In the genomic region with DNA sequence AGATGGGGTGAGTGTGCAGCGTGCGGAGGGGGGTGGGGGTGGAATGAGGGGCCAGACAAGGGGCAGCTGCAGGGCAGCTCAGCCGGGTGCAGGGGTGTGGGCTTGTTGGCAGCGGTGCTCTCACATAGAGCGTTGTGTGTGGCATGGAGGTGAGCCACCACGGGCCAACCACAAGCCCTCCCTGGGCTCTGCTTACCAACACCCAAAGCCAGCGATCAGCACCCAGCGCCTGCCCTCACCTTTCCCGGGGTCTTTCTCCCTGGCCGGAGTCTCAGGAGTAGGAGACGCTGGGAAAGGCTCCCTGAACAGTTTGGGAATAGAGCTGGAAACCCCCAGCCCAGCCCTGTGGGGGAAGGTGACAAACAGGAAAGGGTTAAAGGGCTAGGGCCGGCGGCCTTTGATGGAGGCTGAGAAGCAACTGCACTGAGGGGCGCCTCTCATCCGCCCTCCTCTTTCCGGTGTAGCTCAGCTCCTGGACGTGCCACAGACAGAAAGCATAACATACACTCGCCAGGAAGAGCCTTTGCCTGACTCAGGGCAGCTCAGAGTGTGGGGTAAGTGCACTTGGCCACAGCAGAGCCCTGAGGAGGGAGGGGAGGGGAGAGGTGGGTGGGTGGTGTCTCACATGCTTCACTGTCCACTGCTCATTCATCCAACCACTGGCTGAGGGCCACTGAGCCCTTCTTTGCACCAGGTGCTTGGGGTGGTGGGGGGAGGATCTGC, we compare ENCODE assay signal across 8 cellular contexts. TPM values are rescaled to one million over a fixed set of nuclear protein-coding genes. Genes with fewer than 3 reads are reported as not detected.
DNase-seq lines count a peak whose midpoint lies in the region; ATAC-seq, FAIRE-seq and TF ChIP-seq lines count a peak whose summit lies in the region.

No MANE protein-coding gene starts in this region.

- intact Hi-C loops in right lobe of liver (cut with DNase I): loop anchor here in 1 of 2 donors (10.0 kb wide), 1 partner anchor 444 kb away; no protein-coding TSS in a partner anchor

- H3K27ac ChIP-seq in A549 (peak overlapping the region; percentile 76 to 93), right lobe of liver (peak overlapping the region in 1 of 3 donors; percentile 34)

- 3% methylated on average over 13 of the region's 18 CpGs for WGBS in A549 (ENCODE audit: missing lambda C conversion rate)
- WGBS in right lobe of liver (ENCODE audit: insufficient coverage, low coverage, low lambda C conversion rate, missing lambda C conversion rate): 0% methylated on average over 5 of the region's 18 CpGs

- no peak for FAIRE-seq in A549 (lab: Jason Lieb, UNC)
- FAIRE-seq in bronchial epithelial cell (lab: Jason Lieb, UNC): no peak

- peaks cover 20% of the 10 kb centered on the region for H3K4me1 ChIP-seq in A549
- peaks cover 0 to 10% (median 0%) of the 10 kb centered on the region in 4 donors for H3K4me1 ChIP-seq in right lobe of liver

- H3K9me3 ChIP-seq in A549 (no peaks in the 10 kb centered on the region), right lobe of liver (no peaks in the 10 kb centered on the region)

- H3K4me3 Mint-ChIP-seq in stimulated activated naive CD8-positive, alpha-beta T cell treated with anti-CD3 and anti-CD28 coated beads, Interleukin-15, amount 100 ng/mL, for 72 hours: peak overlapping the region; percentile 96 to 97

- TF ChIP-seq POLR2A in A549 (IDR thresholded peaks at IDR 0.05; ENCODE audit: low read length) (no peak), GM18505 (IDR thresholded peaks at IDR 0.05; ENCODE audit: borderline replicate concordance, extremely low read depth, insufficient read depth, insufficient read length) (peak; percentile 74), right lobe of liver (IDR thresholded peaks at IDR 0.05) (no peak)

- H3K4me3 ChIP-seq in A549 (peak overlapping the region; percentile 63), bronchial epithelial cell (ENCODE audit: low read depth, low read length) (peak overlapping the region; percentile 62), right lobe of liver (peak overlapping the region; percentile 45 to 55 (median 55))

- H3K27ac Mint-ChIP-seq in stimulated activated naive CD8-positive, alpha-beta T cell treated with anti-CD3 and anti-CD28 coated beads, Interleukin-15, amount 100 ng/mL, for 72 hours: peak overlapping the region; percentile 10 to 94

- TF ChIP-seq CTCF in A549 (IDR thresholded peaks at IDR 0.05) (no peak), bronchial epithelial cell (IDR thresholded peaks at IDR 0.05; ENCODE audit: insufficient read depth, low read length, severe bottlenecking) (no peak), right lobe of liver (IDR thresholded peaks at IDR 0.05) (no peak)

- TF ChIP-seq EP300 in A549 (IDR thresholded peaks at IDR 0.05): no peak

- no peaks in the 10 kb centered on the region for H3K27me3 Mint-ChIP-seq in stimulated activated naive CD8-positive, alpha-beta T cell treated with anti-CD3 and anti-CD28 coated beads, Interleukin-15, amount 100 ng/mL, for 72 hours

- H3K4me1 Mint-ChIP-seq in stimulated activated naive CD8-positive, alpha-beta T cell treated with anti-CD3 and anti-CD28 coated beads, Interleukin-15, amount 100 ng/mL, for 72 hours: peaks cover 92% of the 10 kb centered on the region

- DNase-seq in A549 (ENCODE audit: low read depth in 1 of 2, low spot score in 1 of 2): peak in 1 of 2 experiments; percentile 58
- DNase-seq in SKM-1 treated with dmso at 0.1 percent for 144 hours (lab: John Stamatoyannopoulos, UW; ENCODE audit: unreplicated experiment): peak; percentile 43
- DNase-seq in bronchial epithelial cell (ENCODE audit: low read depth): peak; percentile 60
- no peak for DNase-seq in right lobe of liver
- peak; percentile 70 to 78 for DNase-seq in stimulated activated naive CD8-positive, alpha-beta T cell treated with anti-CD3 and anti-CD28 coated beads, Interleukin-15, amount 100 ng/mL, for 72 hours

- peak; percentile 56 to 70 for ATAC-seq in A549
- ATAC-seq in GM18505 (IDR thresholded peaks at IDR 0.05; ENCODE audit: unreplicated experiment): peak; percentile 38
- ATAC-seq in HG03342 (IDR thresholded peaks at IDR 0.05; ENCODE audit: unreplicated experiment): peak; percentile 5
- peak; percentile 44 to 62 (median 50) for ATAC-seq in right lobe of liver
- ATAC-seq in stimulated activated naive CD8-positive, alpha-beta T cell treated with anti-CD3 and anti-CD28 coated beads, Interleukin-15, amount 100 ng/mL, for 72 hours: peak; percentile 83
- ATAC-seq in GM21367 (IDR thresholded peaks at IDR 0.05; ENCODE audit: unreplicated experiment): no peak

- TF ChIP-seq RAD21 in A549 (conservative IDR thresholded peaks at IDR 0.05 in 1 of 2, IDR thresholded peaks at IDR 0.05 in 1 of 2): no peak

- POLR2A ChIA-PET in A549 (lab: Yijun Ruan, JAX): interaction anchor here (0.8 to 1.2 kb wide), 3 partner anchors 9 to 10 kb away, joined by 3 to 5 read pairs (median 3); no protein-coding TSS in a partner anchor

- no peaks in the 10 kb centered on the region for H3K9me3 Mint-ChIP-seq in stimulated activated naive CD8-positive, alpha-beta T cell treated with anti-CD3 and anti-CD28 coated beads, Interleukin-15, amount 100 ng/mL, for 72 hours

- no peaks in the 10 kb centered on the region for H3K27me3 ChIP-seq in bronchial epithelial cell (ENCODE audit: control insufficient read depth, insufficient read depth, low read length)
- H3K27me3 ChIP-seq in right lobe of liver: no peaks in the 10 kb centered on the region

- H3K4me2 ChIP-seq in A549: peak overlapping the region; percentile 87

- CTCF ChIA-PET in A549 (lab: Yijun Ruan, JAX): interaction anchor here (0.9 to 5.8 kb wide), 10 partner anchors 10 to 511 kb away, joined by 3 to 73 read pairs (median 8); no protein-coding TSS in a partner anchor

- H3K36me3 ChIP-seq in bronchial epithelial cell (ENCODE audit: control insufficient read depth, insufficient read depth, low read length) (peaks cover 5% of the 10 kb centered on the region), right lobe of liver (no peaks in the 10 kb centered on the region)

TF ChIP-seq in A549, 52 proteins besides CTCF, POLR2A, EP300 and RAD21:
- TF ChIP-seq, protein P1, sequence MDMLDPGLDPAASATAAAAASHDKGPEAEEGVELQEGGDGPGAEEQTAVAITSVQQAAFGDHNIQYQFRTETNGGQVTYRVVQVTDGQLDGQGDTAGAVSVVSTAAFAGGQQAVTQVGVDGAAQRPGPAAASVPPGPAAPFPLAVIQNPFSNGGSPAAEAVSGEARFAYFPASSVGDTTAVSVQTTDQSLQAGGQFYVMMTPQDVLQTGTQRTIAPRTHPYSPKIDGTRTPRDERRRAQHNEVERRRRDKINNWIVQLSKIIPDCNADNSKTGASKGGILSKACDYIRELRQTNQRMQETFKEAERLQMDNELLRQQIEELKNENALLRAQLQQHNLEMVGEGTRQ (IDR thresholded peaks at IDR 0.05): no peak
- TF ChIP-seq, protein P2, sequence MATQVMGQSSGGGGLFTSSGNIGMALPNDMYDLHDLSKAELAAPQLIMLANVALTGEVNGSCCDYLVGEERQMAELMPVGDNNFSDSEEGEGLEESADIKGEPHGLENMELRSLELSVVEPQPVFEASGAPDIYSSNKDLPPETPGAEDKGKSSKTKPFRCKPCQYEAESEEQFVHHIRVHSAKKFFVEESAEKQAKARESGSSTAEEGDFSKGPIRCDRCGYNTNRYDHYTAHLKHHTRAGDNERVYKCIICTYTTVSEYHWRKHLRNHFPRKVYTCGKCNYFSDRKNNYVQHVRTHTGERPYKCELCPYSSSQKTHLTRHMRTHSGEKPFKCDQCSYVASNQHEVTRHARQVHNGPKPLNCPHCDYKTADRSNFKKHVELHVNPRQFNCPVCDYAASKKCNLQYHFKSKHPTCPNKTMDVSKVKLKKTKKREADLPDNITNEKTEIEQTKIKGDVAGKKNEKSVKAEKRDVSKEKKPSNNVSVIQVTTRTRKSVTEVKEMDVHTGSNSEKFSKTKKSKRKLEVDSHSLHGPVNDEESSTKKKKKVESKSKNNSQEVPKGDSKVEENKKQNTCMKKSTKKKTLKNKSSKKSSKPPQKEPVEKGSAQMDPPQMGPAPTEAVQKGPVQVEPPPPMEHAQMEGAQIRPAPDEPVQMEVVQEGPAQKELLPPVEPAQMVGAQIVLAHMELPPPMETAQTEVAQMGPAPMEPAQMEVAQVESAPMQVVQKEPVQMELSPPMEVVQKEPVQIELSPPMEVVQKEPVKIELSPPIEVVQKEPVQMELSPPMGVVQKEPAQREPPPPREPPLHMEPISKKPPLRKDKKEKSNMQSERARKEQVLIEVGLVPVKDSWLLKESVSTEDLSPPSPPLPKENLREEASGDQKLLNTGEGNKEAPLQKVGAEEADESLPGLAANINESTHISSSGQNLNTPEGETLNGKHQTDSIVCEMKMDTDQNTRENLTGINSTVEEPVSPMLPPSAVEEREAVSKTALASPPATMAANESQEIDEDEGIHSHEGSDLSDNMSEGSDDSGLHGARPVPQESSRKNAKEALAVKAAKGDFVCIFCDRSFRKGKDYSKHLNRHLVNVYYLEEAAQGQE (IDR thresholded peaks at IDR 0.05): no peak
- TF ChIP-seq, protein P3, sequence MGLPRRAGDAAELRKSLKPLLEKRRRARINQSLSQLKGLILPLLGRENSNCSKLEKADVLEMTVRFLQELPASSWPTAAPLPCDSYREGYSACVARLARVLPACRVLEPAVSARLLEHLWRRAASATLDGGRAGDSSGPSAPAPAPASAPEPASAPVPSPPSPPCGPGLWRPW (IDR thresholded peaks at IDR 0.05): no peak
- TF ChIP-seq GATA3 (IDR thresholded peaks at IDR 0.05; ENCODE audit: borderline replicate concordance) (no peak), RFX5 (IDR thresholded peaks at IDR 0.05) (no peak)

RNA-seq across cellular contexts. Expression of a gene that starts 0.6 kb away (rescaled TPM):
- polyA plus RNA-seq in A549 (2011; rRNA removed): 6.3 and 6.4 TPM in 2 replicates
- polyA plus RNA-seq in A549 (2012; cell fraction: cytosol; rRNA removed): 8.7 and 9.4 TPM in 2 replicates
- polyA plus RNA-seq in A549 (2012; cell fraction: nucleus; rRNA removed): 13.6 and 15.4 TPM in 2 replicates
- polyA plus RNA-seq in A549 (2017; fragmentation: RNase III; extraction: RNeasy Plus Mini Kit Qiagen cat#74134 plus additional on column Dnase treatment): 6.3 to 7.2 TPM (median 6.8 TPM) in 3 replicates
- polyA minus RNA-seq in A549 (2011; rRNA and poly(A)+ RNA removed): 10.5 and 11.4 TPM in 2 replicates
- total RNA-seq in bronchial epithelial cell: 2.9 and 5.8 TPM in 2 replicates
- 1 to 10 TPM in 5 of 6 experiments, under 1 TPM in 1; 0.86 to 2.7 (median 1.9) TPM for total RNA-seq in right lobe of liver

RNA-seq across cellular contexts. Expression of a gene that starts 36.5 kb away (rescaled TPM):
- polyA plus RNA-seq in A549 (2011; rRNA removed): 2.0 and 2.2 TPM in 2 replicates
- polyA plus RNA-seq in A549 (2012; cell fraction: cytosol; rRNA removed): 0.82 and 1.0 TPM in 2 replicates
- polyA plus RNA-seq in A549 (2012; cell fraction: nucleus; rRNA removed): 1.1 and 1.2 TPM in 2 replicates
- polyA plus RNA-seq in A549 (2017; fragmentation: RNase III; extraction: RNeasy Plus Mini Kit Qiagen cat#74134 plus additional on column Dnase treatment): 1.4 to 2.2 TPM (median 1.9 TPM) in 3 replicates
- polyA minus RNA-seq in A549 (2011; rRNA and poly(A)+ RNA removed): 4.7 and 6.6 TPM in 2 replicates
- 3.4 and 4.6 TPM in 2 replicates for total RNA-seq in bronchial epithelial cell
- 10 to 100 TPM in 5 of 6 experiments, 1 to 10 TPM in 1; 8.1 to 18.8 (median 12.6) TPM for total RNA-seq in right lobe of liver

Comparison
In these comparisons a context has a peak if more than half of its experiments do, and no peak if none do; other contexts are left out.
1. DNase-seq: peak in SKM-1 treated with dmso at 0.1 percent for 144 hours (single experiment), bronchial epithelial cell (single experiment) and stimulated activated naive CD8-positive, alpha-beta T cell treated with anti-CD3 and anti-CD28 coated beads, Interleukin-15, amount 100 ng/mL, for 72 hours (2 of 2); none in right lobe of liver (0 of 3).
2. Peak in every context shown above with its lines, with median percentiles within 50 percentile points of each other: H3K4me3 ChIP-seq.